ENCODE assay signal across 8 cellular contexts in the genomic region with DNA sequence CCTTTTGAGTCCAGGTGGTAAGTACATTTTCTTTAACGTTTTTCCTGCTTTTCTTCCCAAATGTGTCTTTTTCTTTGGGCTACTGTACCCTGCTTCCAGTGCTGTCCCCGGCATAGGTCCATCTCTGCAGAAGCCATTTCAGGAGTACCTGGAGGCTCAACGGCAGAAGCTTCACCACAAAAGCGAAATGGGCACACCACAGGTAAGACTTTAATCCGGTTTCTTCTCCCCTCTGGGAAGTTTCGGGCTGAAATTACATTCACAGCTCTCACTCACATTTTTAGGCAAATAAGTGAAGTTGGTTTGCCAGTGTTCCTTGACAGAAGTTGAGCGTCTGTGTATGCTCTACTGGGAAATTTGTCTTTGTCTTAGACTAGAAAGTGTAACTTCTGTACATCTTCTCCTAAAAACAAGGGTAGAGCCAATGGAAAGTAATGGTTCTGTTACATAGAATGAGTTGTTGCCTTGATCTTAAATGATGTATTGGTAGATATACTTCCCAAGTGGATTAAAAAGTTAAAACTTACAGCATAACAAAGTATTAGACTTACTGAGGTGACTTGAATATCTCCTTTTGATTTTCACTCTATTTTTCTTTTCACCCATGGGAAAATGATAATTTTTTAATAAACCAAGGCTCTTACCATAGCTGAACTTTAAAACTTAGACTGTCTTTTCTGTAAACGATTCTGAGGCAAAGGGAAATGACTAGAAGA. TPM values are rescaled to one million over a fixed set of nuclear protein-coding genes. Genes with fewer than 3 reads are reported as not detected.
DNase-seq lines count a peak whose midpoint lies in the region; ATAC-seq and TF ChIP-seq lines count a peak whose summit lies in the region.

No MANE protein-coding gene starts in this region.

- peak overlapping the region; percentile 99 for H3K27ac Mint-ChIP-seq in T-helper 17 cell
- H3K27ac Mint-ChIP-seq in endodermal cell: peak overlapping the region; percentile 98
- H3K27ac Mint-ChIP-seq in nephron: peak overlapping the region; percentile 95 to 99 (median 97)

- no peaks in the 10 kb centered on the region for H3K9me3 Mint-ChIP-seq in endodermal cell
- H3K9me3 Mint-ChIP-seq in nephron: no peaks in the 10 kb centered on the region

- peak overlapping the region; percentile 98 for H3K4me3 ChIP-seq in endodermal cell (ENCODE audit: low read length)

- ATAC-seq in T-helper 17 cell: peak; percentile 10
- ATAC-seq in HG03457 (IDR thresholded peaks at IDR 0.05; ENCODE audit: unreplicated experiment): no peak
- ATAC-seq in HG02588 (IDR thresholded peaks at IDR 0.05; ENCODE audit: unreplicated experiment): no peak

- no peaks in the 10 kb centered on the region for H3K27me3 Mint-ChIP-seq in T-helper 17 cell
- H3K27me3 Mint-ChIP-seq in endodermal cell (ENCODE audit: insufficient read depth): no peaks in the 10 kb centered on the region
- H3K27me3 Mint-ChIP-seq in nephron (ENCODE audit: low read depth): no peaks in the 10 kb centered on the region

- H3K4me1 Mint-ChIP-seq in T-helper 17 cell: peaks cover 37% of the 10 kb centered on the region
- peaks cover 32% of the 10 kb centered on the region for H3K4me1 Mint-ChIP-seq in endodermal cell
- peaks cover 60% of the 10 kb centered on the region for H3K4me1 Mint-ChIP-seq in nephron

- no peaks in the 10 kb centered on the region for H3K27me3 ChIP-seq in endodermal cell (ENCODE audit: control insufficient read depth, insufficient read depth, low read length, poor library complexity, severe bottlenecking)

- H3K9me3 ChIP-seq in T-helper 17 cell (ENCODE audit: control insufficient read depth, low read length, poor library complexity, severe bottlenecking) (peaks cover 18% of the 10 kb centered on the region), endodermal cell (ENCODE audit: control insufficient read depth, low read length) (no peaks in the 10 kb centered on the region)

- peak; percentile 36 to 39 for DNase-seq in SHP77 (lab: John Stamatoyannopoulos, UW)
- no peak for DNase-seq in SHP77 treated with DMSO at 0.1 percent for 48 hours (lab: John Stamatoyannopoulos, UW)
- DNase-seq in T-helper 17 cell: no peak
- peak; percentile 74 for DNase-seq in endodermal cell
- DNase-seq in GF-D8 (lab: John Stamatoyannopoulos, UW): no peak

- H3K9ac ChIP-seq in endodermal cell (ENCODE audit: extremely low read depth, low read length, poor library complexity, severe bottlenecking): peak overlapping the region; percentile 98

- TF ChIP-seq CTCF in endodermal cell (conservative IDR thresholded peaks at IDR 0.05) (no peak), nephron (IDR thresholded peaks at IDR 0.05; ENCODE audit: unreplicated experiment in 3 of 3) (no peak)

- peak overlapping the region; percentile 74 for H3K27ac ChIP-seq in endodermal cell (ENCODE audit: low read depth, low read length)

- H3K36me3 ChIP-seq in endodermal cell (ENCODE audit: control insufficient read depth, insufficient read depth, low read length): peaks cover 25% of the 10 kb centered on the region

- H3K36me3 Mint-ChIP-seq in T-helper 17 cell (ENCODE audit: low read depth): peaks cover 16% of the 10 kb centered on the region
- peaks cover 34% of the 10 kb centered on the region for H3K36me3 Mint-ChIP-seq in endodermal cell (ENCODE audit: low read depth)
- peaks cover 37% of the 10 kb centered on the region for H3K36me3 Mint-ChIP-seq in nephron (ENCODE audit: low read depth)

- peaks cover 3% of the 10 kb centered on the region for H3K4me1 ChIP-seq in endodermal cell (ENCODE audit: control insufficient read depth, insufficient read depth, low read length)

- 0 to 8% methylated on average over 4 to 8 of the region's 8 CpGs for WGBS in endodermal cell (ENCODE audit: insufficient coverage in 1 of 2, insufficient read length in 1 of 2), 2 experiments

- H3K4me3 Mint-ChIP-seq in T-helper 17 cell (peak overlapping the region; percentile 99), endodermal cell (peak overlapping the region; percentile 75), nephron (peak overlapping the region; percentile 91 to 98 (median 95))

RNA-seq across cellular contexts. Expression of gene TUBD1, which starts 54.4 kb away (rescaled TPM):
- total RNA-seq in T-helper 17 cell (1 to 10 TPM; 6.3 to 8.6 TPM), endodermal cell (10 to 100 TPM; 17.5 to 24.1 TPM)
- polyA plus RNA-seq in endodermal cell (2013, experiment 1 of 2): 20.2 TPM
- 17.1 TPM for polyA plus RNA-seq in endodermal cell (2013, experiment 2 of 2)

RNA-seq across cellular contexts. Expression of gene RPS6KB1, which starts 54.6 kb away (rescaled TPM):
- total RNA-seq in T-helper 17 cell (100 to 1,000 TPM in 1 of 2 donors, 10 to 100 TPM in 1; 86.6 to 105 TPM), endodermal cell (10 to 100 TPM; 22.3 to 31.5 TPM)
- 22.9 TPM for polyA plus RNA-seq in endodermal cell (2013, experiment 1 of 2)
- 21.7 TPM for polyA plus RNA-seq in endodermal cell (2013, experiment 2 of 2)

Comparison
In these comparisons a context has a peak if more than half of its experiments do, and no peak if none do; other contexts are left out.
1. DNase-seq: peak in SHP77 (2 of 2) and endodermal cell (single experiment); none in SHP77 treated with DMSO at 0.1 percent for 48 hours (single experiment), T-helper 17 cell (0 of 3) and GF-D8 (single experiment).
2. Peak in every context shown above with its lines, with median percentiles within 50 percentile points of each other: H3K27ac Mint-ChIP-seq and H3K4me3 Mint-ChIP-seq.